In genomic region chr3:46102780-46103130, GRCh38 we compare ENCODE assay signal across 1 cellular context.
TF ChIP-seq lines count a peak whose summit lies in the region.

No MANE protein-coding gene starts in this region.

TF ChIP-seq in K562, 482 proteins besides CTCF, POLR2A, EP300 and RAD21 (continued from another document):
- TF ChIP-seq PBX2 (CRISPR knock-in tag; IDR thresholded peaks at IDR 0.05; ENCODE audit: low read depth) (no peak), PBX2 (tag; conservative IDR thresholded peaks at IDR 0.05; ENCODE audit: low read depth) (peak; percentile 59; the same call in 1 of the 2 replicates), TCF15 (CRISPR knock-in tag; IDR thresholded peaks at IDR 0.05) (no peak), ZNF316 (IDR thresholded peaks at IDR 0.05) (0 out of 2 replicates have a peak, but pooled peaks have one; percentile 26), TBL1XR1 (IDR thresholded peaks at IDR 0.05; ENCODE audit: low read length in 2 of 2) (no peak), C11orf30 (IDR thresholded peaks at IDR 0.05; ENCODE audit: low read depth) (peak; percentile 42), MXD1 (CRISPR knock-in tag; IDR thresholded peaks at IDR 0.05; ENCODE audit: borderline replicate concordance, poor library complexity, severe bottlenecking) (no peak), PKNOX1 (IDR thresholded peaks at IDR 0.05) (peak; percentile 66), MAFG (tag; conservative IDR thresholded peaks at IDR 0.05) (0 out of 2 replicates have a peak, but pooled peaks have one; percentile 22)
TF ChIP-seq in K562: peak in this region for 11.
